8 cellular contexts compared by ENCODE assay signal in the genomic region with DNA sequence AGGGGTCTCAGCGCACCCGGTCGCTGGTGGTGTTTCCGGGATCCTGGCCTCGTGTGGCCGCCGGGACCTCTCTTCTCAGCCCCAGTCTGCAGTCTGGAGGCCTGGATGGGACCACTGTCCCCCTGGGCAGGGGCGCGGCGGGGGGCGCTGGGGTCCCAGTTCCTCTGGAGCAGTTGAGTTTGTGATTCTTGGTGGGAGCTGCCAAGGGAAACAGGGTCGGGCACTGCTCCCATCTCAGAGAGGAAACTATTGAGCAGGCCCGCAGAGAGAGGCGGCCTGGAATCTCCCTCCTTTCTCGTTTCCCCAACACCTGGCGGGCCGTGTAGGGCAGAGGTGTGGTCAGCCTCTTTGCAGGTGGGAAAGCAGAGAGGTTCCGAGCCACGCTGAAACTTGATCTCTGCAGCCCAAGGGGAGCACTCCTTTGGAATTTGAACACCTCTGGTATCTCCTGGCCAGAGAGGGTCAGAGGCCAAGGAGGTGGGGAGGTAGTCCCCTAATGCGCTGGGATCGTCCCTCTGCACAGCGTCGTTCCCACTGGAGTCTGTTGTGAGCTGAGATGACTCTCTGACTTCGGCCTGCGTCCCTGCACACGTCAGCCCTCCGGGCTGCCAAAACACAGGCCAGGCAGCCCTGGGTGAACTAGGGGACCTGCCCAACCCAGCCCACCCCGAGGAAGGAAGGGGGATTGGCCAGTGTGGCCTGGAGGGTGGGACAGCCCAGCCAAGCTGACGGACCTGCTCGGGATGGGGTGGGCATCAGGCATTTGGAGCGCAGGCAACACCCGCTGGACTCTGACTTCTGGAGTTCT. TPM values are rescaled to one million over a fixed set of nuclear protein-coding genes. Genes with fewer than 3 reads are reported as not detected.
DNase-seq lines count a peak whose midpoint lies in the region; ATAC-seq, FAIRE-seq and TF ChIP-seq lines count a peak whose summit lies in the region.

No MANE protein-coding gene starts in this region.

- H3K36me3 Mint-ChIP-seq in mesothelial cell of epicardium = no peaks in the 10 kb centered on the region

- H3K36me3 ChIP-seq in H1 (ENCODE audit: control insufficient read depth in 2 of 4, insufficient read depth in 4 of 4, low read length in 3 of 4) (no peaks in the 10 kb centered on the region), urinary bladder (ENCODE audit: insufficient read depth) (no peaks in the 10 kb centered on the region)

- H3K4me3 Mint-ChIP-seq in mesothelial cell of epicardium = peak overlapping the region; percentile 61

- POLR2A ChIA-PET in RWPE1 (lab: Yijun Ruan, JAX; ENCODE audit: low non-redundant PET) (interaction anchor here (0.5 to 1.7 kb wide), 4 partner anchors 13 to 60 kb away, joined by 3 to 5 read pairs (median 4); partner anchors contain the start of gene POP4), H1 (lab: Charles Lee; ENCODE audit: partially characterized antibody) (interaction anchor here (0.6 to 3.0 kb wide), 7 partner anchors 11 to 60 kb away, joined by 3 to 13 read pairs (median 4); partner anchors contain the start of gene POP4)

- TF ChIP-seq EP300 in H1 (IDR thresholded peaks at IDR 0.05; ENCODE audit: borderline replicate concordance in 1 of 2, low read depth in 2 of 2, low read length in 2 of 2) = no peak

- H3K79me2 ChIP-seq in H1 (ENCODE audit: control insufficient read depth in 1 of 2, insufficient read depth in 2 of 2, low read length in 2 of 2) = peaks cover 0 to 23% of the 10 kb centered on the region in 2 experiments; a peak in 1 of 4 replicates

- H3K23ac ChIP-seq in H1 (ENCODE audit: insufficient read length) = no peak overlapping the region

- H2BK5ac ChIP-seq in H1 (ENCODE audit: low read depth, low read length) = peak overlapping the region; percentile 85; the same call in 1 of the 2 replicates

- H3K4me3 ChIP-seq in H1 (ENCODE audit: extremely low read depth in 1 of 4, insufficient read depth in 2 of 4, low read depth in 3 of 4, low read length in 4 of 4) (peak overlapping the region; percentile 34 to 97 (median 74)), urinary bladder (ENCODE audit: low read depth, low read length) (peak overlapping the region; percentile 84)

- H3K4me1 ChIP-seq in H1 (replicated peaks in 1 of 4; ENCODE audit: control insufficient read depth in 3 of 4, insufficient read depth in 4 of 4, low read length in 3 of 4) = peaks cover 0 to 21% (median 18%) of the 10 kb centered on the region in 4 experiments; a peak in 6 of 7 replicates
- no peaks in the 10 kb centered on the region for H3K4me1 ChIP-seq in urinary bladder (ENCODE audit: insufficient read depth)

- peak overlapping the region; percentile 22 for H3K56ac ChIP-seq in H1 (replicated peaks; ENCODE audit: insufficient read length, low read depth, low read length)

- H3K27me3 ChIP-seq in H1 (replicated peaks in 1 of 4; ENCODE audit: control insufficient read depth in 3 of 4, extremely low read depth in 1 of 4, insufficient read depth in 3 of 4, low read length in 3 of 4) = peaks cover 0 to 10% (median 1%) of the 10 kb centered on the region in 4 experiments; a peak in 4 of 7 replicates

- peaks cover 13% of the 10 kb centered on the region; the same call in 1 of the 2 replicates for H3K79me1 ChIP-seq in H1 (ENCODE audit: low read depth, low read length)

- peak overlapping the region; percentile 73 to 98 for H3K4me2 ChIP-seq in H1 (ENCODE audit: insufficient read depth in 1 of 2, low read depth in 2 of 2, low read length in 2 of 2)

- no peak overlapping the region for H4K8ac ChIP-seq in H1 (ENCODE audit: extremely low read depth, insufficient read depth, low read length)

- FAIRE-seq in H1 (lab: Jason Lieb, UNC) = peak; percentile 78

- no peak overlapping the region for H2BK120ac ChIP-seq in H1 (replicated peaks; ENCODE audit: low read depth, low read length)

- 0 out of 2 replicates have a peak overlapping the region, but pooled peaks have one; percentile 18 for H2AFZ ChIP-seq in H1 (ENCODE audit: low read length)

- peaks cover 40% of the 10 kb centered on the region for H3K4me1 Mint-ChIP-seq in mesothelial cell of epicardium

- TF ChIP-seq POLR2A in H1 (IDR thresholded peaks at IDR 0.05; ENCODE audit: control extremely low read depth in 1 of 2, low read depth in 2 of 2, low read length in 2 of 2) = 0 out of 3 replicates have a peak, but pooled peaks of 1 of the 2 experiments have one; percentile 6

- ATAC-seq in GM21786 (IDR thresholded peaks at IDR 0.05; ENCODE audit: unreplicated experiment) (peak; percentile 13), GM21723 (IDR thresholded peaks at IDR 0.05; ENCODE audit: unreplicated experiment) (no peak)

- H3K9me3 ChIP-seq in H1 (ENCODE audit: insufficient read depth in 2 of 2, low read depth in 1 of 2, low read length in 1 of 2) = no peaks in the 10 kb centered on the region

- H3K18ac ChIP-seq in H1 (ENCODE audit: extremely low read depth, low read length) = peak overlapping the region; percentile 55

- H3K14ac ChIP-seq in H1 (ENCODE audit: insufficient read length) = no peak overlapping the region

- peak overlapping the region; percentile 10 for H4K91ac ChIP-seq in H1 (replicated peaks; ENCODE audit: insufficient read length, low read length)

- H3K27ac ChIP-seq in RWPE1 = peak overlapping the region; percentile 84
- no peak overlapping the region for H3K27ac ChIP-seq in H1 (ENCODE audit: low read depth, low read length)
- H3K27ac ChIP-seq in urinary bladder (ENCODE audit: low read depth) = peak overlapping the region; percentile 84

- peaks cover 25% of the 10 kb centered on the region for H3K27me3 Mint-ChIP-seq in mesothelial cell of epicardium (ENCODE audit: low read depth)

- peaks cover 13% of the 10 kb centered on the region for H3K23me2 ChIP-seq in H1 (ENCODE audit: low read depth, low read length)

- H3K4ac ChIP-seq in H1 (replicated peaks; ENCODE audit: insufficient read length, low read depth, low read length) = no peak overlapping the region

- TF ChIP-seq RAD21 in H1 (IDR thresholded peaks at IDR 0.05 in 1 of 2, conservative IDR thresholded peaks at IDR 0.05 in 1 of 2; ENCODE audit: low read depth in 2 of 2, low read length in 2 of 2) = no peak

- H2BK12ac ChIP-seq in H1 (ENCODE audit: low read depth, low read length) = peak overlapping the region; percentile 75; the same call in 1 of the 2 replicates

- H2AK5ac ChIP-seq in H1 (ENCODE audit: low read depth, low read length) = no peak overlapping the region

- no peak overlapping the region for H4K5ac ChIP-seq in H1 (ENCODE audit: insufficient read length, low read depth, low read length)

- H2BK20ac ChIP-seq in H1 (ENCODE audit: low read length) = no peak overlapping the region; the same call in 1 of the 2 replicates

- CTCF ChIA-PET in RWPE1 (lab: Yijun Ruan, JAX) = interaction anchor here (0.6 to 2.0 kb wide), 5 partner anchors 10 to 56 kb away, joined by 3 to 7 read pairs (median 5); no protein-coding TSS in a partner anchor
- CTCF ChIA-PET in H1 (lab: Charles Lee; ENCODE audit: partially characterized antibody) = interaction anchor here (1.0 to 5.3 kb wide), 12 partner anchors 23 to 516 kb away, joined by 3 to 79 read pairs (median 4); partner anchors contain the start of gene POP4

- no peaks in the 10 kb centered on the region for H3K9me3 Mint-ChIP-seq in mesothelial cell of epicardium

- no peak overlapping the region for H2BK15ac ChIP-seq in H1 (ENCODE audit: low read length)

- H3K27ac Mint-ChIP-seq in mesothelial cell of epicardium = no peak overlapping the region

- 4% methylated on average over 21 of the region's 32 CpGs; no CpG with 5 or more reads in 1 of the 2 experiments for WGBS in H1 (ENCODE audit: extremely low coverage in 1 of 2, insufficient coverage in 1 of 2, insufficient read length in 1 of 2, insufficient replicate concordance in 2 of 2, low coverage in 1 of 2, low lambda C conversion rate in 2 of 2, missing lambda C conversion rate in 1 of 2), 2 experiments
- WGBS in urinary bladder = 5% methylated on average over 32 of the region's 32 CpGs

- peak overlapping the region in 3 of 4 experiments; percentile 34 to 78 (median 54); a peak in 5 of 7 replicates for H3K9ac ChIP-seq in H1 (replicated peaks in 1 of 4; ENCODE audit: extremely low read depth in 1 of 4, low read depth in 3 of 4, low read length in 3 of 4)

- H4K20me1 ChIP-seq in H1 (replicated peaks in 1 of 2; ENCODE audit: control insufficient read depth in 1 of 2, insufficient read depth in 2 of 2, low read length in 2 of 2) = peaks cover 0 to 2% of the 10 kb centered on the region in 2 experiments

- peak; percentile 77 for DNase-seq in AG20443 (ENCODE audit: low spot score)
- no peak for DNase-seq in RWPE1 (ENCODE audit: low spot score)
- peak in 1 of 2 experiments; percentile 71 for DNase-seq in H1 (ENCODE audit: low read depth in 1 of 2, low spot score in 2 of 2)
- DNase-seq in mesothelial cell of epicardium (ENCODE audit: low spot score in 2 of 2, unreplicated experiment in 2 of 2) = no peak
- no peak for DNase-seq in activated CD4-positive, CD25-positive, alpha-beta regulatory T cell (lab: John Stamatoyannopoulos, UW)

- TF ChIP-seq CTCF in RWPE1 (conservative IDR thresholded peaks at IDR 0.05; ENCODE audit: low read depth) (no peak), H1 (IDR thresholded peaks at IDR 0.05; ENCODE audit: control extremely low read depth in 1 of 3, insufficient read depth in 1 of 3, low read depth in 1 of 3, low read length in 3 of 3) (no peak), mesothelial cell of epicardium (IDR thresholded peaks at IDR 0.05; ENCODE audit: unreplicated experiment) (no peak)

RNA-seq across cellular contexts. Expression of gene PLEKHF1, which starts 0.8 kb away (rescaled TPM):
- total RNA-seq in H1 (2021; fragmentation: NEBNext Ultra II Directional; extraction: Animal tissue kit (Norgen Biotek cat#: 25700)) = 11.1 and 12.0 TPM in 2 replicates
- polyA plus RNA-seq in H1 (2011; rRNA removed) (18.4 and 21.8 TPM in 2 replicates), urinary bladder (30.8 TPM)
- polyA plus RNA-seq in H1 (2011; cell fraction: cytosol; rRNA removed) = 16.3 TPM
- 15.9 TPM for polyA plus RNA-seq in H1 (2011; cell fraction: nucleus; rRNA removed)
- 5.3 to 10.2 TPM (median 9.3 TPM) in 4 replicates for polyA plus RNA-seq in H1 (2012, experiment 1 of 2)
- polyA plus RNA-seq in H1 (2012, experiment 2 of 2) = 11.5 TPM
- 6.0 TPM for polyA plus RNA-seq in H1 (2013, experiment 1 of 2)
- 5.8 TPM for polyA plus RNA-seq in H1 (2013, experiment 2 of 2)
- 6.3 and 6.7 TPM in 2 replicates for polyA minus RNA-seq in H1 (2011; rRNA and poly(A)+ RNA removed)
- polyA minus RNA-seq in H1 (2011; cell fraction: cytosol; rRNA and poly(A)+ RNA removed) = 11.9 TPM
- 18.6 TPM for polyA minus RNA-seq in H1 (2011; cell fraction: nucleus; rRNA and poly(A)+ RNA removed)
- total RNA-seq in mesothelial cell of epicardium (0.47 to 0.92 TPM (median 0.64 TPM) in 3 replicates), urinary bladder (13.4 TPM)

RNA-seq across cellular contexts. Expression of gene C19orf12, which starts 49.0 kb away (rescaled TPM):
- total RNA-seq in H1 (2021; fragmentation: NEBNext Ultra II Directional; extraction: Animal tissue kit (Norgen Biotek cat#: 25700)) = 11.9 and 14.5 TPM in 2 replicates
- 10.7 and 14.6 TPM in 2 replicates for polyA plus RNA-seq in H1 (2011; rRNA removed)
- 10.5 TPM for polyA plus RNA-seq in H1 (2011; cell fraction: cytosol; rRNA removed)
- polyA plus RNA-seq in H1 (2011; cell fraction: nucleus; rRNA removed) = 12.9 TPM
- 9.6 to 12.2 TPM (median 10.7 TPM) in 4 replicates for polyA plus RNA-seq in H1 (2012, experiment 1 of 2)
- polyA plus RNA-seq in H1 (2012, experiment 2 of 2) = 10.7 TPM
- 8.8 TPM for polyA plus RNA-seq in H1 (2013, experiment 1 of 2)
- polyA plus RNA-seq in H1 (2013, experiment 2 of 2) = 8.9 TPM
- polyA minus RNA-seq in H1 (2011; rRNA and poly(A)+ RNA removed) = 3.7 and 3.8 TPM in 2 replicates
- 5.4 TPM for polyA minus RNA-seq in H1 (2011; cell fraction: cytosol; rRNA and poly(A)+ RNA removed)
- 7.5 TPM for polyA minus RNA-seq in H1 (2011; cell fraction: nucleus; rRNA and poly(A)+ RNA removed)
- 26.9 to 29.8 TPM (median 27.1 TPM) in 3 replicates for total RNA-seq in mesothelial cell of epicardium
- total RNA-seq in urinary bladder = 20.8 TPM
- 26.5 TPM for polyA plus RNA-seq in urinary bladder

RNA-seq across cellular contexts. Expression of gene POP4, which starts 59.9 kb away (rescaled TPM):
- 38.0 and 41.5 TPM in 2 replicates for total RNA-seq in H1 (2021; fragmentation: NEBNext Ultra II Directional; extraction: Animal tissue kit (Norgen Biotek cat#: 25700))
- polyA plus RNA-seq in H1 (2011; rRNA removed) = 22.8 and 29.1 TPM in 2 replicates
- 36.0 TPM for polyA plus RNA-seq in H1 (2011; cell fraction: cytosol; rRNA removed)
- polyA plus RNA-seq in H1 (2011; cell fraction: nucleus; rRNA removed) = 35.2 TPM
- polyA plus RNA-seq in H1 (2012, experiment 1 of 2) = 28.3 to 36.0 TPM (median 33.8 TPM) in 4 replicates
- polyA plus RNA-seq in H1 (2012, experiment 2 of 2) = 21.5 TPM
- 49.0 TPM for polyA plus RNA-seq in H1 (2013, experiment 1 of 2)
- 48.9 TPM for polyA plus RNA-seq in H1 (2013, experiment 2 of 2)
- polyA minus RNA-seq in H1 (2011; rRNA and poly(A)+ RNA removed) = 25.6 and 43.4 TPM in 2 replicates
- polyA minus RNA-seq in H1 (2011; cell fraction: cytosol; rRNA and poly(A)+ RNA removed) = 21.2 TPM
- 48.4 TPM for polyA minus RNA-seq in H1 (2011; cell fraction: nucleus; rRNA and poly(A)+ RNA removed)
- 39.7 to 46.2 TPM (median 39.9 TPM) in 3 replicates for total RNA-seq in mesothelial cell of epicardium
- total RNA-seq in urinary bladder = 66.9 TPM
- 82.4 TPM for polyA plus RNA-seq in urinary bladder
